Comparison of ENCODE assay signal across 8 cellular contexts in genomic region chrX:149470960-149471359, GRCh38. TPM values are rescaled to one million over a fixed set of nuclear protein-coding genes. Genes with fewer than 3 reads are reported as not detected.
DNase-seq lines count a peak whose midpoint lies in the region; ATAC-seq and TF ChIP-seq lines count a peak whose summit lies in the region.

No MANE protein-coding gene starts in this region.

- no peak overlapping the region for H3K4me3 Mint-ChIP-seq in GM23338
- H3K4me3 Mint-ChIP-seq in activated T-helper 2 cell treated with anti-CD3 and anti-CD28 coated beads, Interferon-gamma antibody, Interleukin-2, Interleukin-4, amounts not matched to agents 10 μg/mL and 5 μg/mL and 100 μg/mL, durations not matched to agents 14 hours and 24 hours and 36 hours (ENCODE audit: low read depth): no peak overlapping the region

- H3F3A ChIP-seq in GM23338 (replicated peaks; ENCODE audit: low read depth): no peaks in the 10 kb centered on the region

- H3K36me3 ChIP-seq in GM23338 (ENCODE audit: insufficient read depth) (no peaks in the 10 kb centered on the region), testis (ENCODE audit: low read depth, missing control alignments) (no peaks in the 10 kb centered on the region)

- 0 to 4% methylated on average over 2 to 22 of the region's 23 CpGs for WGBS in testis, 2 donors

- H4K20me1 ChIP-seq in GM23338 (replicated peaks; ENCODE audit: insufficient read depth): no peaks in the 10 kb centered on the region

- H3K4me1 Mint-ChIP-seq in GM23338: 0 out of 3 replicates have a peak, but pooled peaks cover 3% of the 10 kb centered on the region
- H3K4me1 Mint-ChIP-seq in activated T-helper 2 cell treated with anti-CD3 and anti-CD28 coated beads, Interferon-gamma antibody, Interleukin-2, Interleukin-4, amounts not matched to agents 10 μg/mL and 5 μg/mL and 100 μg/mL, durations not matched to agents 14 hours and 24 hours and 36 hours (ENCODE audit: low read depth): peaks cover 2% of the 10 kb centered on the region

- no peaks in the 10 kb centered on the region for H3K9me2 ChIP-seq in GM23338 (ENCODE audit: insufficient read depth)

- no peaks in the 10 kb centered on the region for H3K4me1 ChIP-seq in GM23338 (ENCODE audit: insufficient read depth)
- H3K4me1 ChIP-seq in foreskin keratinocyte: no peaks in the 10 kb centered on the region
- H3K4me1 ChIP-seq in testis: no peaks in the 10 kb centered on the region

- H3K79me2 ChIP-seq in GM23338 (replicated peaks; ENCODE audit: insufficient read depth): no peaks in the 10 kb centered on the region

- no peak for TF ChIP-seq POLR2A in testis (IDR thresholded peaks at IDR 0.05)

- H3K27ac Mint-ChIP-seq in GM23338: no peak overlapping the region
- no peak overlapping the region for H3K27ac Mint-ChIP-seq in activated T-helper 2 cell treated with anti-CD3 and anti-CD28 coated beads, Interferon-gamma antibody, Interleukin-2, Interleukin-4, amounts not matched to agents 10 μg/mL and 5 μg/mL and 100 μg/mL, durations not matched to agents 14 hours and 24 hours and 36 hours

- no peak overlapping the region for H3K27ac ChIP-seq in GM23338 (ENCODE audit: low read depth)
- H3K27ac ChIP-seq in foreskin keratinocyte: no peak overlapping the region
- no peak overlapping the region for H3K27ac ChIP-seq in testis

- H3K27me3 ChIP-seq in GM23338 (ENCODE audit: insufficient read depth) (no peaks in the 10 kb centered on the region), foreskin keratinocyte (no peaks in the 10 kb centered on the region), testis (no peaks in the 10 kb centered on the region)

- DNase-seq in EH (ENCODE audit: low read depth) (peak; percentile 69), GM23338 (ENCODE audit: low spot score) (peak; percentile 69), LHCN-M2 (ENCODE audit: low read depth) (peak; percentile 50), RPMI8226 (peak; percentile 69), foreskin keratinocyte (peak in 1 of 2 donors; percentile 18), omental fat pad (ENCODE audit: low spot score) (peak; percentile 53), testis (peak; percentile 80)
- DNase-seq in activated T-helper 2 cell treated with anti-CD3 and anti-CD28 coated beads, Interferon-gamma antibody, Interleukin-2, Interleukin-4, amounts not matched to agents 10 μg/mL and 5 μg/mL and 100 μg/mL, durations not matched to agents 14 hours and 24 hours and 36 hours (ENCODE audit: low spot score): peak; percentile 47

- no peaks in the 10 kb centered on the region for H3K9me3 Mint-ChIP-seq in GM23338
- H3K9me3 Mint-ChIP-seq in activated T-helper 2 cell treated with anti-CD3 and anti-CD28 coated beads, Interferon-gamma antibody, Interleukin-2, Interleukin-4, amounts not matched to agents 10 μg/mL and 5 μg/mL and 100 μg/mL, durations not matched to agents 14 hours and 24 hours and 36 hours: no peaks in the 10 kb centered on the region

- no peaks in the 10 kb centered on the region for H3K9me3 ChIP-seq in testis

- H3K4me2 ChIP-seq in GM23338: no peak overlapping the region

- intact Hi-C loops in activated T-helper 2 cell treated with anti-CD3 and anti-CD28 coated beads, Interferon-gamma antibody, Interleukin-2, Interleukin-4, amounts not matched to agents 10 μg/mL and 5 μg/mL and 100 μg/mL, durations not matched to agents 14 hours and 24 hours and 36 hours (cut with micrococcal nuclease): loop anchor here (1.0 to 10.0 kb wide), 2 partner anchors 186 to 1422 kb away; no protein-coding TSS in a partner anchor
- intact Hi-C loops in testis (cut with DNase I; ENCODE audit: low total_unique reads): no loop called here

- peaks cover 3% of the 10 kb centered on the region; the same call in 1 of the 3 replicates for H3K36me3 Mint-ChIP-seq in GM23338 (ENCODE audit: low read depth)
- H3K36me3 Mint-ChIP-seq in activated T-helper 2 cell treated with anti-CD3 and anti-CD28 coated beads, Interferon-gamma antibody, Interleukin-2, Interleukin-4, amounts not matched to agents 10 μg/mL and 5 μg/mL and 100 μg/mL, durations not matched to agents 14 hours and 24 hours and 36 hours (ENCODE audit: low read depth): peaks cover 3% of the 10 kb centered on the region

- peaks cover 2% of the 10 kb centered on the region for H3K27me3 Mint-ChIP-seq in GM23338 (ENCODE audit: insufficient read depth, low read depth, poor library complexity)
- H3K27me3 Mint-ChIP-seq in activated T-helper 2 cell treated with anti-CD3 and anti-CD28 coated beads, Interferon-gamma antibody, Interleukin-2, Interleukin-4, amounts not matched to agents 10 μg/mL and 5 μg/mL and 100 μg/mL, durations not matched to agents 14 hours and 24 hours and 36 hours (ENCODE audit: low read depth): peaks cover 4% of the 10 kb centered on the region

- peak; percentile 100 for ATAC-seq in GM23338
- ATAC-seq in foreskin keratinocyte: peak; percentile 95
- peak; percentile 75 for ATAC-seq in omental fat pad (ENCODE audit: low FRiP score)

- TF ChIP-seq CTCF in GM23338 (conservative IDR thresholded peaks at IDR 0.05; ENCODE audit: low read depth in 2 of 2) (peak; percentile 63 to 85), foreskin keratinocyte (conservative IDR thresholded peaks at IDR 0.05) (peak; percentile 80), omental fat pad (IDR thresholded peaks at IDR 0.05) (peak in 1 of 3 donors; percentile 52), testis (IDR thresholded peaks at IDR 0.05) (peak; percentile 63 to 72 (median 66))

- H2AFZ ChIP-seq in GM23338: peak overlapping the region; percentile 84

- H3K4me3 ChIP-seq in GM23338 (no peak overlapping the region), testis (no peak overlapping the region)

TF ChIP-seq in GM23338, 12 proteins besides CTCF, POLR2A, EP300 and RAD21 (continues in another document):
- TF ChIP-seq ZNF331 (CRISPR knock-in tag; IDR thresholded peaks at IDR 0.05; ENCODE audit: low read depth) (no peak), REST (IDR thresholded peaks at IDR 0.05; ENCODE audit: unreplicated experiment) (no peak), NANOG (IDR thresholded peaks at IDR 0.05; ENCODE audit: borderline replicate concordance) (no peak), EZH2 (IDR thresholded peaks at IDR 0.05; ENCODE audit: low read depth, unreplicated experiment) (no peak), ETS1 (IDR thresholded peaks at IDR 0.05) (no peak), EZH2phosphoT487 (IDR thresholded peaks at IDR 0.05; ENCODE audit: unreplicated experiment) (no peak)

RNA-seq across cellular contexts. Expression of gene IDS, which starts 34.1 kb away (rescaled TPM):
- 12.3 and 12.4 TPM in 2 replicates for total RNA-seq in GM23338 (2014; rRNA removed; shearing (Covaris generic))
- polyA plus RNA-seq in GM23338 (2016; fragmentation: Nextera tagmentation; extraction: Ambion mirVana) (8.2 and 8.6 TPM in 2 replicates), foreskin keratinocyte (18.5 and 19.1 TPM in 2 replicates), testis (ENCODE audit: insufficient read depth, low read depth, low replicate concordance) (25.3 TPM)
- total RNA-seq in LHCN-M2 (2014; rRNA removed) (54.4 and 60.5 TPM in 2 replicates), foreskin keratinocyte (44.3 and 50.9 TPM in 2 replicates), omental fat pad (10 to 100 TPM; 39.0 to 67.5 (median 56.1) TPM), testis (10 to 100 TPM; 30.2 to 38.4 TPM)
- 32.4 TPM for polyA plus RNA-seq in LHCN-M2 (2012)
- 40.4 and 43.7 TPM in 2 replicates for total RNA-seq in activated T-helper 2 cell treated with anti-CD3 and anti-CD28 coated beads, Interferon-gamma antibody, Interleukin-2, Interleukin-4, amounts not matched to agents 10 μg/mL and 5 μg/mL and 100 μg/mL, durations not matched to agents 14 hours and 24 hours and 36 hours
